ENCODE assay signal across 21 cellular contexts in genomic region chr2:42723465-42723864, GRCh38. TPM values are rescaled to one million over a fixed set of nuclear protein-coding genes. Genes with fewer than 3 reads are reported as not detected.
DNase-seq lines count a peak whose midpoint lies in the region; FAIRE-seq and TF ChIP-seq lines count a peak whose summit lies in the region.
"Had no signal": no experiment of that assay in that cellular context is flagged by ENCODE, and none has a peak within 500 bp of the region (broad histone marks: within the 10 kb centered on the region; RNA-seq: fewer than 3 reads in every experiment).

No MANE protein-coding gene starts in this region.

- DNase-seq in astrocyte (ENCODE audit: low read depth), result no peak
- DNase-seq in mesenchymal stem cell, result no peak
- DNase-seq in small intestine, result peak; percentile 48
- DNase-seq in activated naive CD8-positive, alpha-beta T cell treated with anti-CD3 and anti-CD28 coated beads for 36 hours, result no peak
- no peak for DNase-seq in mesenteric fat pad (ENCODE audit: low spot score)
- DNase-seq in HAP-1 (ENCODE audit: low spot score in 2 of 2), result no peak
- no peak for DNase-seq in neural progenitor cell (ENCODE audit: low spot score)
- DNase-seq: AML-193; CD4-positive, alpha-beta memory T cell; DMS153; DMS79; GDM1; GOT3; H7 had no signal

- no peaks in the 10 kb centered on the region for H3K79me1 ChIP-seq in mesenchymal stem cell (replicated peaks; ENCODE audit: low read length, poor library complexity, severe bottlenecking)

- H4K91ac ChIP-seq in mesenchymal stem cell (ENCODE audit: low read length), result no peak overlapping the region

- no peak overlapping the region for H2AFZ ChIP-seq in astrocyte (ENCODE audit: low read depth, low read length)
- no peak overlapping the region for H2AFZ ChIP-seq in mesenchymal stem cell (ENCODE audit: low read depth, low read length)
- H2AFZ ChIP-seq in neural progenitor cell (replicated peaks), result no peak overlapping the region

- H2AK5ac ChIP-seq in mesenchymal stem cell (ENCODE audit: low read length, severe bottlenecking), result no peak overlapping the region

- H3K9me3 Mint-ChIP-seq in astrocyte (ENCODE audit: unreplicated experiment) (no peaks in the 10 kb centered on the region), neural progenitor cell (no peaks in the 10 kb centered on the region)
- H3K9me3 Mint-ChIP-seq in activated naive CD8-positive, alpha-beta T cell treated with anti-CD3 and anti-CD28 coated beads for 36 hours, result no peaks in the 10 kb centered on the region

- no peaks in the 10 kb centered on the region for H4K20me1 ChIP-seq in astrocyte (ENCODE audit: insufficient read depth, low read length)
- H4K20me1 ChIP-seq in neural progenitor cell (ENCODE audit: low read depth), result no peaks in the 10 kb centered on the region

- H3K14ac ChIP-seq in mesenchymal stem cell (ENCODE audit: low read length in 2 of 2), result no peak overlapping the region

- H3K27me3 ChIP-seq in astrocyte (ENCODE audit: insufficient read depth, low read length) (no peaks in the 10 kb centered on the region), mesenchymal stem cell (ENCODE audit: control insufficient read depth in 1 of 2, insufficient read depth in 1 of 2, low read length in 2 of 2) (no peaks in the 10 kb centered on the region), small intestine (ENCODE audit: control insufficient read depth in 2 of 2, insufficient read depth in 2 of 2, low read length in 2 of 2) (no peaks in the 10 kb centered on the region), HAP-1 (ENCODE audit: low read depth) (no peaks in the 10 kb centered on the region), neural progenitor cell (no peaks in the 10 kb centered on the region)

- H3K9ac ChIP-seq in astrocyte (ENCODE audit: low read length) (no peak overlapping the region), mesenchymal stem cell (ENCODE audit: low read length) (peak overlapping the region; percentile 81), neural progenitor cell (no peak overlapping the region)

- no peak overlapping the region for H3K18ac ChIP-seq in mesenchymal stem cell (ENCODE audit: low read depth in 1 of 2, low read length in 2 of 2)

- H3K4me3 ChIP-seq in astrocyte (ENCODE audit: insufficient read depth, low read depth, low read length) (no peak overlapping the region), mesenchymal stem cell (ENCODE audit: insufficient read depth in 1 of 2, low read depth in 1 of 2, low read length in 2 of 2) (no peak overlapping the region), small intestine (ENCODE audit: low read depth in 1 of 2, low read length in 2 of 2) (no peak overlapping the region), HAP-1 (no peak overlapping the region), neural progenitor cell (no peak overlapping the region)

- no peak overlapping the region for H3K23ac ChIP-seq in mesenchymal stem cell (ENCODE audit: low read length in 2 of 2)

- no peaks in the 10 kb centered on the region for H3K36me3 ChIP-seq in astrocyte (ENCODE audit: insufficient read depth, low read length)
- peaks cover 10 to 15% of the 10 kb centered on the region in 2 experiments for H3K36me3 ChIP-seq in mesenchymal stem cell (ENCODE audit: control insufficient read depth in 1 of 2, insufficient read depth in 2 of 2, low read depth in 1 of 2, low read length in 2 of 2)
- H3K36me3 ChIP-seq in small intestine (ENCODE audit: control insufficient read depth in 2 of 2, insufficient read depth in 2 of 2, low read length in 2 of 2), result peaks cover 0 to 4% of the 10 kb centered on the region in 2 donors
- H3K36me3 ChIP-seq in HAP-1 (replicated peaks), result no peaks in the 10 kb centered on the region
- H3K36me3 ChIP-seq in neural progenitor cell, result no peaks in the 10 kb centered on the region

- H3K4me1 Mint-ChIP-seq in astrocyte (ENCODE audit: low read depth, unreplicated experiment) (peaks cover 19% of the 10 kb centered on the region), neural progenitor cell (peaks cover 11% of the 10 kb centered on the region)
- peaks cover 7% of the 10 kb centered on the region for H3K4me1 Mint-ChIP-seq in activated naive CD8-positive, alpha-beta T cell treated with anti-CD3 and anti-CD28 coated beads for 36 hours
- H3K4me1 Mint-ChIP-seq: CD4-positive, alpha-beta memory T cell had no signal

- H3K79me2 ChIP-seq in astrocyte (ENCODE audit: insufficient read depth, low read length), result no peaks in the 10 kb centered on the region
- H3K79me2 ChIP-seq in neural progenitor cell (ENCODE audit: low read depth), result no peaks in the 10 kb centered on the region

- FAIRE-seq in astrocyte (lab: Jason Lieb, UNC) (no peak), small intestine (lab: Jason Lieb, UNC) (no peak)
- FAIRE-seq: A204.1, GM12892, GM18507 had no signal

- no peaks in the 10 kb centered on the region for H3F3A ChIP-seq in neural progenitor cell (ENCODE audit: low read depth)

- H3K36me3 Mint-ChIP-seq in astrocyte (ENCODE audit: low read depth, unreplicated experiment), result peaks cover 10% of the 10 kb centered on the region
- peaks cover 4% of the 10 kb centered on the region for H3K36me3 Mint-ChIP-seq in activated naive CD8-positive, alpha-beta T cell treated with anti-CD3 and anti-CD28 coated beads for 36 hours
- H3K36me3 Mint-ChIP-seq in neural progenitor cell, result peaks cover 4% of the 10 kb centered on the region

- H3K4me1 ChIP-seq in astrocyte (ENCODE audit: insufficient read depth, low read length) (peaks cover 3% of the 10 kb centered on the region), mesenchymal stem cell (ENCODE audit: control insufficient read depth, insufficient read depth, low read depth, low read length) (peaks cover 3% of the 10 kb centered on the region), small intestine (ENCODE audit: control insufficient read depth in 2 of 2, insufficient read depth in 1 of 2, low read depth in 1 of 2, low read length in 1 of 2) (peaks cover 6% of the 10 kb centered on the region in 2 donors), HAP-1 (no peaks in the 10 kb centered on the region), neural progenitor cell (peaks cover 10% of the 10 kb centered on the region)

- no peaks in the 10 kb centered on the region for H3K9me3 ChIP-seq in astrocyte (ENCODE audit: insufficient read depth, low read depth, low read length)
- H3K9me3 ChIP-seq in mesenchymal stem cell (ENCODE audit: control insufficient read depth, low read length), result no peaks in the 10 kb centered on the region
- no peaks in the 10 kb centered on the region for H3K9me3 ChIP-seq in small intestine (ENCODE audit: control insufficient read depth, low read depth)
- H3K9me3 ChIP-seq in HAP-1, result no peaks in the 10 kb centered on the region
- H3K9me3 ChIP-seq in neural progenitor cell (ENCODE audit: low read depth), result no peaks in the 10 kb centered on the region

- H3K27ac ChIP-seq in astrocyte (ENCODE audit: low read depth, low read length) (no peak overlapping the region), mesenchymal stem cell (ENCODE audit: low read length, poor library complexity, severe bottlenecking) (no peak overlapping the region), small intestine (ENCODE audit: low read depth in 1 of 2, low read length in 1 of 2) (no peak overlapping the region), neural progenitor cell (no peak overlapping the region)
- H3K27ac ChIP-seq: C4-2B had no signal

- in situ Hi-C loops in HAP-1 (cut with MboI; ENCODE audit: low sequenced_read_pairs), result no loop called here

- H4K8ac ChIP-seq in mesenchymal stem cell (ENCODE audit: low read length), result no peak overlapping the region

- H3K4ac ChIP-seq in mesenchymal stem cell (ENCODE audit: low read depth in 1 of 2, low read length in 2 of 2), result no peak overlapping the region

- H3K4me2 ChIP-seq in astrocyte (ENCODE audit: low read length) (no peak overlapping the region), mesenchymal stem cell (ENCODE audit: low read length, poor library complexity, severe bottlenecking) (no peak overlapping the region), neural progenitor cell (no peak overlapping the region)

- H2BK12ac ChIP-seq in mesenchymal stem cell (ENCODE audit: low read length in 2 of 2), result no peak overlapping the region

- H3K27ac Mint-ChIP-seq in astrocyte (ENCODE audit: unreplicated experiment), result peak overlapping the region; percentile 81
- H3K27ac Mint-ChIP-seq in activated naive CD8-positive, alpha-beta T cell treated with anti-CD3 and anti-CD28 coated beads for 36 hours, result no peak overlapping the region
- no peak overlapping the region for H3K27ac Mint-ChIP-seq in neural progenitor cell

- TF ChIP-seq CTCF in astrocyte (IDR thresholded peaks at IDR 0.05; ENCODE audit: insufficient read depth, low read depth, low read length) (no peak), neural progenitor cell (IDR thresholded peaks at IDR 0.05) (no peak)

- no peak overlapping the region for H2BK5ac ChIP-seq in mesenchymal stem cell (ENCODE audit: low read depth, low read length, poor library complexity, severe bottlenecking)

- no peak overlapping the region for H2BK120ac ChIP-seq in mesenchymal stem cell (ENCODE audit: low read depth, low read length)

- H2BK15ac ChIP-seq in mesenchymal stem cell (ENCODE audit: low read depth, poor library complexity, severe bottlenecking), result no peak overlapping the region

- H3K27me3 Mint-ChIP-seq in astrocyte (ENCODE audit: low read depth, unreplicated experiment) (no peaks in the 10 kb centered on the region), neural progenitor cell (ENCODE audit: insufficient read depth, low read depth) (no peaks in the 10 kb centered on the region)
- no peaks in the 10 kb centered on the region for H3K27me3 Mint-ChIP-seq in activated naive CD8-positive, alpha-beta T cell treated with anti-CD3 and anti-CD28 coated beads for 36 hours
- H3K27me3 Mint-ChIP-seq: CD4-positive, alpha-beta memory T cell had no signal

- H3K4me3 Mint-ChIP-seq in astrocyte (ENCODE audit: unreplicated experiment), result no peak overlapping the region
- H3K4me3 Mint-ChIP-seq in activated naive CD8-positive, alpha-beta T cell treated with anti-CD3 and anti-CD28 coated beads for 36 hours, result no peak overlapping the region
- H3K4me3 Mint-ChIP-seq in neural progenitor cell, result no peak overlapping the region
- H3K4me3 Mint-ChIP-seq: CD4-positive, alpha-beta memory T cell had no signal

RNA-seq across cellular contexts. Expression of gene OXER1, which starts 40.5 kb away (rescaled TPM):
- 0.39 and 0.43 TPM in 2 replicates for total RNA-seq in astrocyte
- 0.33 TPM for polyA plus RNA-seq in mesenchymal stem cell (2013, experiment 1 of 2)
- polyA plus RNA-seq in mesenchymal stem cell (2013, experiment 2 of 2), result 0.21 TPM
- 10 to 100 TPM in 2 of 3 donors, 1 to 10 TPM in 1; 6.4 to 40.3 (median 10.8) TPM for polyA plus RNA-seq in small intestine
- total RNA-seq in activated naive CD8-positive, alpha-beta T cell treated with anti-CD3 and anti-CD28 coated beads for 36 hours, result under 1 TPM in 1 of 2 experiments, not detected in 1; 0.16 TPM
- 0.84 TPM for total RNA-seq in mesenteric fat pad
- total RNA-seq in neural progenitor cell (ENCODE audit: low replicate concordance), result 0.62 and 0.88 TPM in 2 replicates
- total RNA-seq: CD4-positive, alpha-beta memory T cell; Daoy; HT-29 had no signal
- polyA plus RNA-seq: BJ; CD4-positive, alpha-beta memory T cell had no signal
